ENCODE assay signal across 16 cellular contexts in the genomic region with DNA sequence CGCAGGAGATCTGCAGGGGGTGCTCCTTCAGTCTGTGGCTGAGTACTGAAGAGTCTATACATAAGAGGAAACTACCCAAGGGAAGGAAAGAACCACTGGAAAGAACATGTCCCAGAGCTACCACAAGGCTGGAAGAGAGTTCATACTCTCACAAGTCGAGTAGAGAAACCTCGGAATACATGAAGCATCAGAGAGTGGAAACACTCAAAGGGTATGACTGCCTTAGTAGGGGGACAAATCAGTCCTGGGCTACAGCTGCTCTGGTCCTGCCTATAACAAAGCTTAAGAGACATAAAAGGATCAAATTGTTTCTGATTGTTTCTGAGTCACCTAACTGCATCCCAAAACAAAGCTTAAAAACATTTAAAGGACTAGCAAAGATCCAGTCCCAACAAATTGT.
"Had no signal": no experiment of that assay in that cellular context is flagged by ENCODE, and none has a peak within 500 bp of the region (broad histone marks: within the 10 kb centered on the region; RNA-seq: fewer than 3 reads in every experiment).

No MANE protein-coding gene starts in this region.

- H3K27me3 Mint-ChIP-seq: activated CD4-positive, alpha-beta memory T cell treated with anti-CD3 and anti-CD28 coated beads, Interleukin-2, amount 10 ng/mL, durations not matched to agents 7 days and 5 days; activated CD4-positive, alpha-beta T cell treated with anti-CD3 and anti-CD28 coated beads for 36 hours; brain had no signal

- H3K27me3 ChIP-seq: esophagus squamous epithelium, uterus had no signal

- H3K9me3 ChIP-seq: esophagus squamous epithelium, uterus had no signal

- H3K36me3 ChIP-seq: uterus had no signal

- H3K27ac ChIP-seq: esophagus squamous epithelium, uterus had no signal

- H3K4me3 Mint-ChIP-seq: activated CD4-positive, alpha-beta memory T cell treated with anti-CD3 and anti-CD28 coated beads, Interleukin-2, amount 10 ng/mL, durations not matched to agents 7 days and 5 days; activated CD4-positive, alpha-beta T cell treated with anti-CD3 and anti-CD28 coated beads for 36 hours; activated naive CD4-positive, alpha-beta T cell treated with anti-CD3 and anti-CD28 coated beads for 36 hours; brain; immature natural killer cell; nephron progenitor cell had no signal

- H3K9me3 Mint-ChIP-seq: activated CD4-positive, alpha-beta memory T cell treated with anti-CD3 and anti-CD28 coated beads, Interleukin-2, amount 10 ng/mL, durations not matched to agents 7 days and 5 days; activated naive CD4-positive, alpha-beta T cell treated with anti-CD3 and anti-CD28 coated beads for 36 hours; brain; immature natural killer cell; nephron progenitor cell had no signal

- ATAC-seq: activated CD4-positive, alpha-beta T cell treated with anti-CD3 and anti-CD28 coated beads for 36 hours; left cardiac atrium had no signal

- DNase-seq: activated CD4-positive, alpha-beta memory T cell treated with anti-CD3 and anti-CD28 coated beads, Interleukin-2, amount 10 ng/mL, durations not matched to agents 7 days and 5 days; activated CD4-positive, alpha-beta T cell treated with anti-CD3 and anti-CD28 coated beads for 36 hours; activated CD8-positive, alpha-beta memory T cell treated with anti-CD3 and anti-CD28 coated beads, Interleukin-2, amount 50 U/mL, for 4 hours; activated naive CD4-positive, alpha-beta T cell treated with anti-CD3 and anti-CD28 coated beads for 36 hours; amniotic stem cell; dermis blood vessel endothelial cell; esophagus squamous epithelium; glutamatergic neuron; immature natural killer cell; left cardiac atrium; nephron progenitor cell; stimulated activated CD4-positive, alpha-beta T cell treated with anti-CD3 and anti-CD28 coated beads, Interleukin-4, amount 100 ng/mL, for 1 hour; stimulated activated CD8-positive, alpha-beta memory T cell treated with anti-CD3 and anti-CD28 coated beads, Interleukin-4, amount 100 ng/mL, for 48 hours; SW 1271; uterus had no signal

- H3K27ac Mint-ChIP-seq: activated CD4-positive, alpha-beta memory T cell treated with anti-CD3 and anti-CD28 coated beads, Interleukin-2, amount 10 ng/mL, durations not matched to agents 7 days and 5 days; activated naive CD4-positive, alpha-beta T cell treated with anti-CD3 and anti-CD28 coated beads for 36 hours; immature natural killer cell had no signal

- H3K4me1 Mint-ChIP-seq: activated CD4-positive, alpha-beta T cell treated with anti-CD3 and anti-CD28 coated beads for 36 hours; brain; immature natural killer cell had no signal

- H3K4me3 ChIP-seq: esophagus squamous epithelium, uterus had no signal

- H3K4me1 ChIP-seq: esophagus squamous epithelium, uterus had no signal
